In genomic region chr4:88522702-88523324, GRCh38 we compare ENCODE assay signal across 8 cellular contexts. TPM values are rescaled to one million over a fixed set of nuclear protein-coding genes. Genes with fewer than 3 reads are reported as not detected.
DNase-seq lines count a peak whose midpoint lies in the region; ATAC-seq and TF ChIP-seq lines count a peak whose summit lies in the region.

No MANE protein-coding gene starts in this region.

- peak overlapping the region; percentile 91 for H3K9ac ChIP-seq in parathyroid adenoma

- H3K27me3 ChIP-seq in H7 (ENCODE audit: control insufficient read depth, insufficient read depth, low read length): no peaks in the 10 kb centered on the region
- H3K27me3 ChIP-seq in PC-9 (ENCODE audit: insufficient read depth, low read depth): no peaks in the 10 kb centered on the region
- H3K27me3 ChIP-seq in heart left ventricle: no peaks in the 10 kb centered on the region
- no peaks in the 10 kb centered on the region for H3K27me3 ChIP-seq in parathyroid adenoma (ENCODE audit: control insufficient read depth, insufficient read depth, low read length)

- WGBS in heart left ventricle, 4 donors: 1% methylated on average over 28 of the region's 28 CpGs

- H2AFZ ChIP-seq in PC-9: peak overlapping the region; percentile 87
- peak overlapping the region; percentile 97 for H2AFZ ChIP-seq in parathyroid adenoma

- CTCF ChIA-PET in PC-9 (lab: Charles Lee): interaction anchor here (0.5 kb wide), 1 partner anchor 279 kb away, joined by 9 read pairs; no protein-coding TSS in a partner anchor

- H3K79me2 ChIP-seq in PC-9 (ENCODE audit: low read depth) (peaks cover 36% of the 10 kb centered on the region), parathyroid adenoma (no peaks in the 10 kb centered on the region)

- peaks cover 20% of the 10 kb centered on the region for H3K4me1 Mint-ChIP-seq in activated naive CD8-positive, alpha-beta T cell treated with anti-CD3 and anti-CD28 coated beads, Interleukin-2, amount 10 ng/mL, durations not matched to agents 7 days and 5 days

- H3K9me3 ChIP-seq in PC-9 (ENCODE audit: insufficient read depth, low read depth): no peaks in the 10 kb centered on the region
- H3K9me3 ChIP-seq in heart left ventricle: no peaks in the 10 kb centered on the region
- no peaks in the 10 kb centered on the region for H3K9me3 ChIP-seq in parathyroid adenoma (ENCODE audit: control insufficient read depth, low read length)

- BruUV-seq in PC-9 (replicated peaks; lab: Mats Ljungman, UMichigan): TSS peak; percentile 57

- no peaks in the 10 kb centered on the region for H4K20me1 ChIP-seq in PC-9 (ENCODE audit: insufficient read depth)

- TF ChIP-seq POLR2A in heart left ventricle (IDR thresholded peaks at IDR 0.05): no peak

- peak overlapping the region; percentile 80 for H3K4me2 ChIP-seq in PC-9
- peak overlapping the region; percentile 75 for H3K4me2 ChIP-seq in parathyroid adenoma (ENCODE audit: low read length)

- H3K4me3 Mint-ChIP-seq in activated naive CD8-positive, alpha-beta T cell treated with anti-CD3 and anti-CD28 coated beads, Interleukin-2, amount 10 ng/mL, durations not matched to agents 7 days and 5 days: peak overlapping the region; percentile 98

- no peak for DNase-seq in H7
- peak; percentile 9 to 39 for DNase-seq in PC-9
- peak; percentile 48 for DNase-seq in activated naive CD8-positive, alpha-beta T cell treated with anti-CD3 and anti-CD28 coated beads, Interleukin-2, amount 10 ng/mL, durations not matched to agents 7 days and 5 days
- peak in 4 of 5 donors; percentile 17 to 51 (median 34) for DNase-seq in heart left ventricle
- no peak for DNase-seq in 8988T

- H3K4me3 ChIP-seq in H7 (ENCODE audit: insufficient read depth, low read depth, low read length): peak overlapping the region; percentile 95
- H3K4me3 ChIP-seq in PC-9: peak overlapping the region; percentile 85
- peak overlapping the region; percentile 66 to 96 (median 90) for H3K4me3 ChIP-seq in heart left ventricle
- peak overlapping the region; percentile 78 for H3K4me3 ChIP-seq in parathyroid adenoma (ENCODE audit: low read depth, low read length)

- no peaks in the 10 kb centered on the region for H3K27me3 Mint-ChIP-seq in activated naive CD8-positive, alpha-beta T cell treated with anti-CD3 and anti-CD28 coated beads, Interleukin-2, amount 10 ng/mL, durations not matched to agents 7 days and 5 days

- H3K27ac Mint-ChIP-seq in activated naive CD8-positive, alpha-beta T cell treated with anti-CD3 and anti-CD28 coated beads, Interleukin-2, amount 10 ng/mL, durations not matched to agents 7 days and 5 days: peak overlapping the region; percentile 89

- H3K36me3 Mint-ChIP-seq in activated naive CD8-positive, alpha-beta T cell treated with anti-CD3 and anti-CD28 coated beads, Interleukin-2, amount 10 ng/mL, durations not matched to agents 7 days and 5 days: peaks cover 6% of the 10 kb centered on the region

- peaks cover 20% of the 10 kb centered on the region for H3K4me1 ChIP-seq in PC-9 (replicated peaks; ENCODE audit: insufficient read depth)
- peaks cover 0 to 45% (median 19%) of the 10 kb centered on the region in 12 donors for H3K4me1 ChIP-seq in heart left ventricle
- H3K4me1 ChIP-seq in parathyroid adenoma: peaks cover 7% of the 10 kb centered on the region

- peaks cover 5% of the 10 kb centered on the region for H3K36me3 ChIP-seq in H7 (replicated peaks; ENCODE audit: control insufficient read depth, insufficient read depth, low read length)
- no peaks in the 10 kb centered on the region for H3K36me3 ChIP-seq in PC-9 (ENCODE audit: low read depth)
- peaks cover 0 to 38% (median 20%) of the 10 kb centered on the region in 9 donors for H3K36me3 ChIP-seq in heart left ventricle
- no peaks in the 10 kb centered on the region for H3K36me3 ChIP-seq in parathyroid adenoma (ENCODE audit: control insufficient read depth, insufficient read depth, low read length)

- no peaks in the 10 kb centered on the region for H3K9me2 ChIP-seq in PC-9 (ENCODE audit: insufficient read depth)

- no peaks in the 10 kb centered on the region for H3F3A ChIP-seq in PC-9 (ENCODE audit: insufficient read depth, low read depth)

- peak; percentile 6 for ATAC-seq in activated naive CD8-positive, alpha-beta T cell treated with anti-CD3 and anti-CD28 coated beads, Interleukin-2, amount 10 ng/mL, durations not matched to agents 7 days and 5 days (ENCODE audit: low read depth)
- ATAC-seq in heart left ventricle (peak in 3 of 4 donors; percentile 12 to 46 (median 14)), GM18858 (IDR thresholded peaks at IDR 0.05; ENCODE audit: unreplicated experiment) (no peak)

- H3K27ac ChIP-seq in C4-2B (peak overlapping the region; percentile 91), PC-9 (peak overlapping the region; percentile 73), heart left ventricle (peak overlapping the region; percentile 60 to 94 (median 86)), parathyroid adenoma (peak overlapping the region; percentile 89)

- TF ChIP-seq CTCF in C4-2B (conservative IDR thresholded peaks at IDR 0.05) (no peak), PC-9 (conservative IDR thresholded peaks at IDR 0.05) (no peak), heart left ventricle (IDR thresholded peaks at IDR 0.05) (no peak), parathyroid adenoma (IDR thresholded peaks at IDR 0.05) (no peak)

- intact Hi-C loops in PC-9 (cut with micrococcal nuclease; ENCODE audit: unreplicated experiment) (loop anchor here (10.0 kb wide), 2 partner anchors 592 to 912 kb away; partner anchors contain the start of gene TIGD2), heart left ventricle (cut with DNase I) (loop anchor here in 5 of 10 donors (5.0 to 10.0 kb wide), 7 partner anchors 66 to 668 kb away; partner anchors contain the start of genes HERC3 (in 1 of the 5) and HERC5 (in 1 of the 5))

- POLR2A ChIA-PET in PC-9 (lab: Charles Lee; ENCODE audit: unreplicated experiment): interaction anchor here (0.5 to 0.7 kb wide), 6 partner anchors 13 to 1688 kb away, joined by 3 to 12 read pairs (median 8); no protein-coding TSS in a partner anchor
- POLR2A ChIA-PET in activated naive CD8-positive, alpha-beta T cell treated with anti-CD3 and anti-CD28 coated beads, Interleukin-2, amount 10 ng/mL, durations not matched to agents 7 days and 5 days (lab: Charles Lee): interaction anchor here (1.0 kb wide), 1 partner anchor 65 kb away, joined by 4 read pairs; the partner anchor contains the start of gene HERC5

- H3K9me3 Mint-ChIP-seq in activated naive CD8-positive, alpha-beta T cell treated with anti-CD3 and anti-CD28 coated beads, Interleukin-2, amount 10 ng/mL, durations not matched to agents 7 days and 5 days: no peaks in the 10 kb centered on the region

RNA-seq across cellular contexts. Expression of gene PYURF, which starts 0.8 kb away (rescaled TPM):
- 67.6 and 69.3 TPM in 2 replicates for total RNA-seq in H7 (2014; rRNA removed; shearing (Covaris generic))
- 53.3 and 55.0 TPM in 2 replicates for total RNA-seq in PC-9 (2021)
- 10 to 100 TPM; 53.2 to 53.6 TPM for total RNA-seq in activated naive CD8-positive, alpha-beta T cell treated with anti-CD3 and anti-CD28 coated beads, Interleukin-2, amount 10 ng/mL, durations not matched to agents 7 days and 5 days
- 10 to 100 TPM; 46.3 to 63.6 (median 54.2) TPM for total RNA-seq in heart left ventricle
- polyA plus RNA-seq in heart left ventricle: 100 to 1,000 TPM in 1 of 2 donors, 10 to 100 TPM in 1; 71.5 to 102 TPM

Comparison
In these comparisons a context has a peak if more than half of its experiments do, and no peak if none do; other contexts are left out.
1. DNase-seq: peak in PC-9 (2 of 2), activated naive CD8-positive, alpha-beta T cell treated with anti-CD3 and anti-CD28 coated beads, Interleukin-2, amount 10 ng/mL, durations not matched to agents 7 days and 5 days (single experiment) and heart left ventricle (4 of 5); none in H7 (single experiment) and 8988T (single experiment).
2. Peak in every context shown above with its lines, with median percentiles within 50 percentile points of each other: H3K27ac ChIP-seq and H3K4me3 ChIP-seq.